Comparison of ENCODE assay signal across 20 cellular contexts in genomic region chr18:11520536-11520935, GRCh38.
DNase-seq lines count a peak whose midpoint lies in the region; ATAC-seq, FAIRE-seq and TF ChIP-seq lines count a peak whose summit lies in the region.
"Had no signal": no experiment of that assay in that cellular context is flagged by ENCODE, and none has a peak within 500 bp of the region (broad histone marks: within the 10 kb centered on the region; RNA-seq: fewer than 3 reads in every experiment).

No MANE protein-coding gene starts in this region.

- peaks cover 6% of the 10 kb centered on the region for H3K9me3 Mint-ChIP-seq in astrocyte (ENCODE audit: unreplicated experiment)

- TF ChIP-seq CTCF in astrocyte (IDR thresholded peaks at IDR 0.05; ENCODE audit: insufficient read depth, low read depth, low read length): no peak

- H3K27ac Mint-ChIP-seq in astrocyte (ENCODE audit: unreplicated experiment): peak overlapping the region; percentile 59

- H3K4me1 ChIP-seq in astrocyte (ENCODE audit: insufficient read depth, low read length): peaks cover 23% of the 10 kb centered on the region
- H3K4me1 ChIP-seq: Peyer's patch, SJSA1 had no signal

- no peaks in the 10 kb centered on the region for H3K79me2 ChIP-seq in astrocyte (ENCODE audit: insufficient read depth, low read length)

- no peaks in the 10 kb centered on the region for H3K27me3 Mint-ChIP-seq in astrocyte (ENCODE audit: low read depth, unreplicated experiment)

- FAIRE-seq in astrocyte (lab: Jason Lieb, UNC): no peak
- FAIRE-seq: A204.1, GM19239 had no signal

- no peaks in the 10 kb centered on the region for H3K9me3 ChIP-seq in MG63
- peaks cover 3% of the 10 kb centered on the region for H3K9me3 ChIP-seq in astrocyte (ENCODE audit: insufficient read depth, low read depth, low read length)
- H3K9me3 ChIP-seq: Peyer's patch, SJSA1 had no signal

- no peaks in the 10 kb centered on the region for H3K36me3 ChIP-seq in MG63
- H3K36me3 ChIP-seq in astrocyte (ENCODE audit: insufficient read depth, low read length): no peaks in the 10 kb centered on the region
- H3K36me3 ChIP-seq: Peyer's patch, SJSA1 had no signal

- H3K36me3 Mint-ChIP-seq in astrocyte (ENCODE audit: low read depth, unreplicated experiment): no peaks in the 10 kb centered on the region

- peaks cover 28% of the 10 kb centered on the region for H3K4me1 Mint-ChIP-seq in astrocyte (ENCODE audit: low read depth, unreplicated experiment)

- H3K9ac ChIP-seq in astrocyte (ENCODE audit: low read length): no peak overlapping the region

- H3K4me3 ChIP-seq in MG63 (no peak overlapping the region), astrocyte (ENCODE audit: insufficient read depth, low read depth, low read length) (no peak overlapping the region)
- H3K4me3 ChIP-seq: Peyer's patch, SJSA1 had no signal

- H3K27ac ChIP-seq in astrocyte (ENCODE audit: low read depth, low read length): no peak overlapping the region
- H3K27ac ChIP-seq: C4-2B, Peyer's patch, SJSA1 had no signal

- ATAC-seq in HG03439 (IDR thresholded peaks at IDR 0.05; ENCODE audit: unreplicated experiment) (no peak), HG02759 (IDR thresholded peaks at IDR 0.05; ENCODE audit: unreplicated experiment) (no peak)

- peak overlapping the region; percentile 16 for H3K4me2 ChIP-seq in astrocyte (ENCODE audit: low read length)

- H3K27me3 ChIP-seq in MG63: no peaks in the 10 kb centered on the region
- no peaks in the 10 kb centered on the region for H3K27me3 ChIP-seq in astrocyte (ENCODE audit: insufficient read depth, low read length)
- H3K27me3 ChIP-seq: Peyer's patch, SJSA1 had no signal

- H2AFZ ChIP-seq in astrocyte (ENCODE audit: low read depth, low read length): no peak overlapping the region

- no peak overlapping the region for H3K4me3 Mint-ChIP-seq in astrocyte (ENCODE audit: unreplicated experiment)

- peak; percentile 59 for DNase-seq in A172 (ENCODE audit: low spot score)
- DNase-seq in MG63: peak; percentile 24
- peak; percentile 67 for DNase-seq in astrocyte (ENCODE audit: low read depth)
- DNase-seq in myocyte (ENCODE audit: low read depth): peak; percentile 42
- DNase-seq in stimulated activated CD4-positive, alpha-beta T cell treated with anti-CD3 and anti-CD28 coated beads, Interleukin-2, amount 100 ng/mL, for 24 hours: no peak
- DNase-seq: GF-D8, KBM-7, NCI-H1105, NCI-H146, NCI-H2029, NCI-H2227 treated with DMSO at 0.1 percent for 48 hours, NCI-H510A treated with DMSO at 0.1 percent for 48 hours, NCI-H82, Peyer's patch had no signal

- H4K20me1 ChIP-seq in astrocyte (ENCODE audit: insufficient read depth, low read length): no peaks in the 10 kb centered on the region

Comparison
In these comparisons a context has a peak if more than half of its experiments do, and no peak if none do; other contexts are left out.
1. DNase-seq: peak in A172 (single experiment), MG63 (single experiment), astrocyte (single experiment) and myocyte (single experiment); none in stimulated activated CD4-positive, alpha-beta T cell treated with anti-CD3 and anti-CD28 coated beads, Interleukin-2, amount 100 ng/mL, for 24 hours (0 of 2).